In genomic region chr1:89736937-89737733, GRCh38 we compare ENCODE assay signal across 19 cellular contexts.
DNase-seq lines count a peak whose midpoint lies in the region; ATAC-seq and TF ChIP-seq lines count a peak whose summit lies in the region.
"Had no signal": no experiment of that assay in that cellular context is flagged by ENCODE, and none has a peak within 500 bp of the region (broad histone marks: within the 10 kb centered on the region; RNA-seq: fewer than 3 reads in every experiment).

No MANE protein-coding gene starts in this region.

- peak overlapping the region; percentile 25 for H2BK5ac ChIP-seq in IMR-90 (ENCODE audit: low read depth, low read length, poor library complexity, severe bottlenecking)

- H3K36me3 ChIP-seq in IMR-90 (ENCODE audit: control insufficient read depth, insufficient read depth, low read length) (no peaks in the 10 kb centered on the region), endodermal cell (ENCODE audit: control insufficient read depth, insufficient read depth, low read length) (no peaks in the 10 kb centered on the region)

- intact Hi-C loops in IMR-90 (cut with micrococcal nuclease), result no loop called here

- H3K9me3 ChIP-seq in IMR-90 (ENCODE audit: control insufficient read depth, insufficient read depth, low read length), result no peaks in the 10 kb centered on the region
- no peaks in the 10 kb centered on the region for H3K9me3 ChIP-seq in endodermal cell (ENCODE audit: control insufficient read depth, low read length)
- H3K9me3 ChIP-seq: Caco-2 had no signal

- H3K23ac ChIP-seq in IMR-90 (ENCODE audit: low read depth, low read length), result no peak overlapping the region

- no peak overlapping the region for H2AFZ ChIP-seq in IMR-90 (replicated peaks; ENCODE audit: low read length, poor library complexity)
- H2AFZ ChIP-seq: GM23338 had no signal

- H3K9me1 ChIP-seq in IMR-90 (ENCODE audit: insufficient read depth, low read length), result peaks cover 16% of the 10 kb centered on the region

- H3K4ac ChIP-seq in IMR-90 (ENCODE audit: low read depth, low read length), result no peak overlapping the region

- no peak overlapping the region for H4K91ac ChIP-seq in IMR-90 (ENCODE audit: insufficient read depth, low read depth, low read length)

- POLR2A ChIA-PET in IMR-90 (lab: Charles Lee; ENCODE audit: unreplicated experiment), result no interaction called here

- no peaks in the 10 kb centered on the region; a peak in 1 of 4 replicates for H3K79me1 ChIP-seq in IMR-90 (ENCODE audit: low read depth in 1 of 2, low read length in 2 of 2)

- H2BK15ac ChIP-seq in IMR-90 (ENCODE audit: low read depth, low read length), result peak overlapping the region; percentile 76; the same call in 2 of the 3 replicates

- no peaks in the 10 kb centered on the region for H4K20me1 ChIP-seq in IMR-90 (ENCODE audit: insufficient read depth, low read length)

- no peak overlapping the region for H3K4me3 Mint-ChIP-seq in activated T-helper 17 cell treated with anti-CD3 and anti-CD28 coated beads, Interleukin-2, amount 50 U/mL, for 72 hours
- H3K4me3 Mint-ChIP-seq in endodermal cell, result no peak overlapping the region
- H3K4me3 Mint-ChIP-seq in immature natural killer cell, result no peak overlapping the region
- H3K4me3 Mint-ChIP-seq: GM23338 had no signal

- no peaks in the 10 kb centered on the region for H3K27me3 ChIP-seq in IMR-90 (ENCODE audit: control insufficient read depth, insufficient read depth, low read length)
- no peaks in the 10 kb centered on the region for H3K27me3 ChIP-seq in endodermal cell (ENCODE audit: control insufficient read depth, insufficient read depth, low read length, poor library complexity, severe bottlenecking)

- DNase-seq in ELR (ENCODE audit: low read depth) (peak; percentile 75), IMR-90 (peak; percentile 74), iris pigment epithelial cell (ENCODE audit: low read depth) (peak; percentile 47), endodermal cell (no peak), SIG-M5 treated with dmso at 0.1 percent for 504 hours (lab: John Stamatoyannopoulos, UW; ENCODE audit: unreplicated experiment) (no peak), immature natural killer cell (no peak)
- DNase-seq: ACHN; AML-193; Caco-2; KBM-7; NCI-H1436 treated with DMSO at 0.1 percent for 48 hours; NCI-H2081 treated with DMSO at 0.1 percent for 48 hours; NCI-H226; NCI-H69; NK-92 treated with Interleukin-12 subunit alpha and Interleukin-12 subunit beta, amount 100 ng/mL, for 24 hours had no signal

- H2AK5ac ChIP-seq in IMR-90 (ENCODE audit: low read depth, low read length), result peak overlapping the region; percentile 68

- H4K5ac ChIP-seq in IMR-90 (ENCODE audit: low read depth, low read length), result no peak overlapping the region

- TF ChIP-seq RAD21 in IMR-90 (IDR thresholded peaks at IDR 0.05; ENCODE audit: low read length), result no peak

- H3K27ac Mint-ChIP-seq in activated T-helper 17 cell treated with anti-CD3 and anti-CD28 coated beads, Interleukin-2, amount 50 U/mL, for 72 hours, result peak overlapping the region; percentile 86
- H3K27ac Mint-ChIP-seq in endodermal cell (no peak overlapping the region), immature natural killer cell (peak overlapping the region in 1 of 6 donors; percentile 18)
- H3K27ac Mint-ChIP-seq: GM23338 had no signal

- peaks cover 17% of the 10 kb centered on the region for H3K4me1 ChIP-seq in IMR-90 (ENCODE audit: control insufficient read depth, insufficient read depth, low read length)
- H3K4me1 ChIP-seq in endodermal cell (ENCODE audit: control insufficient read depth, insufficient read depth, low read length), result no peaks in the 10 kb centered on the region
- H3K4me1 ChIP-seq: Caco-2 had no signal

- H3K4me1 Mint-ChIP-seq in activated T-helper 17 cell treated with anti-CD3 and anti-CD28 coated beads, Interleukin-2, amount 50 U/mL, for 72 hours, result peaks cover 46% of the 10 kb centered on the region
- H3K4me1 Mint-ChIP-seq in endodermal cell, result no peaks in the 10 kb centered on the region
- H3K4me1 Mint-ChIP-seq in immature natural killer cell, result peaks cover 36 to 50% of the 10 kb centered on the region in 2 donors

- CTCF ChIA-PET in IMR-90 (lab: Yijun Ruan, JAX), result no interaction called here

- H3K4me2 ChIP-seq in IMR-90 (ENCODE audit: low read depth, low read length), result no peak overlapping the region
- H3K4me2 ChIP-seq: GM23338 had no signal

- TF ChIP-seq CTCF in IMR-90 (conservative IDR thresholded peaks at IDR 0.05; ENCODE audit: low read depth, low read length) (no peak), endodermal cell (conservative IDR thresholded peaks at IDR 0.05) (no peak)

- ATAC-seq in IMR-90 (ENCODE audit: low read depth) (peak; percentile 76), HG03025 (IDR thresholded peaks at IDR 0.05; ENCODE audit: low FRiP score, unreplicated experiment) (no peak)
- no peak for ATAC-seq in activated T-helper 17 cell treated with anti-CD3 and anti-CD28 coated beads, Interleukin-2, amount 50 U/mL, for 72 hours (replicated peaks)
- ATAC-seq: GM23338 had no signal

- peak overlapping the region; percentile 50; the same call in 1 of the 2 replicates for H2BK120ac ChIP-seq in IMR-90 (ENCODE audit: low read depth, low read length)

- H4K8ac ChIP-seq in IMR-90 (ENCODE audit: low read depth in 2 of 2, low read length in 2 of 2), result no peak overlapping the region

- 100% methylated on average over 2 of the region's 5 CpGs; no CpG with 5 or more reads in 1 of the 2 experiments for WGBS in IMR-90 (ENCODE audit: extremely low coverage in 2 of 2, insufficient read length in 1 of 2), 2 experiments
- 90 to 93% methylated on average over 4 to 5 of the region's 5 CpGs for WGBS in endodermal cell (ENCODE audit: insufficient coverage in 1 of 2, insufficient read length in 1 of 2), 2 experiments

- H3K56ac ChIP-seq in IMR-90 (ENCODE audit: extremely low read depth, insufficient read depth, low read length), result no peak overlapping the region

- in situ Hi-C loops in IMR-90 (cut with MboI; ENCODE audit: low sequenced_read_pairs), result no loop called here

- H3K14ac ChIP-seq in IMR-90 (replicated peaks; ENCODE audit: low read depth, low read length), result peak overlapping the region; percentile 48

- H3K18ac ChIP-seq in IMR-90 (ENCODE audit: low read depth, low read length), result no peak overlapping the region

- peaks cover 3% of the 10 kb centered on the region for H3K9me3 Mint-ChIP-seq in activated T-helper 17 cell treated with anti-CD3 and anti-CD28 coated beads, Interleukin-2, amount 50 U/mL, for 72 hours
- H3K9me3 Mint-ChIP-seq in endodermal cell (no peaks in the 10 kb centered on the region), immature natural killer cell (no peaks in the 10 kb centered on the region)
- H3K9me3 Mint-ChIP-seq: GM23338 had no signal

- dilution Hi-C loops in IMR-90 (cut with HindIII; ENCODE audit: low sequenced_read_pairs, unreplicated experiment), result no loop called here

- no peaks in the 10 kb centered on the region for H3K27me3 Mint-ChIP-seq in activated T-helper 17 cell treated with anti-CD3 and anti-CD28 coated beads, Interleukin-2, amount 50 U/mL, for 72 hours
- H3K27me3 Mint-ChIP-seq in endodermal cell (ENCODE audit: insufficient read depth) (no peaks in the 10 kb centered on the region), immature natural killer cell (ENCODE audit: low read depth in 3 of 3) (peaks cover 0 to 3% (median 1%) of the 10 kb centered on the region in 3 donors)

- no peaks in the 10 kb centered on the region for H3K36me3 Mint-ChIP-seq in activated T-helper 17 cell treated with anti-CD3 and anti-CD28 coated beads, Interleukin-2, amount 50 U/mL, for 72 hours (ENCODE audit: low read depth)
- H3K36me3 Mint-ChIP-seq in endodermal cell (ENCODE audit: low read depth), result no peaks in the 10 kb centered on the region
- H3K36me3 Mint-ChIP-seq in immature natural killer cell, result peaks cover 0 to 3% (median 0%) of the 10 kb centered on the region in 3 donors

- no peak overlapping the region; the same call in 1 of the 2 replicates for H2BK20ac ChIP-seq in IMR-90 (ENCODE audit: low read depth, low read length)

- no peak overlapping the region for H2AK9ac ChIP-seq in IMR-90 (replicated peaks; ENCODE audit: low read depth, low read length, poor library complexity)

- H3K27ac ChIP-seq in IMR-90 (ENCODE audit: insufficient read depth, low read length), result no peak overlapping the region
- H3K27ac ChIP-seq in endodermal cell (ENCODE audit: low read depth, low read length), result no peak overlapping the region
- H3K27ac ChIP-seq: RWPE1 had no signal

- H3K4me3 ChIP-seq in IMR-90 (ENCODE audit: insufficient read depth, low read depth, low read length) (no peak overlapping the region), endodermal cell (ENCODE audit: low read length) (no peak overlapping the region)
- H3K4me3 ChIP-seq: GM23338 had no signal

- BruUV-seq in IMR-90 (replicated peaks; lab: Mats Ljungman, UMichigan), result no TSS peak

- TF ChIP-seq POLR2A in IMR-90 (IDR thresholded peaks at IDR 0.05; ENCODE audit: low read depth, low read length), result no peak

- H3K9ac ChIP-seq in IMR-90 (ENCODE audit: low read depth, low read length) (no peak overlapping the region), endodermal cell (ENCODE audit: extremely low read depth, low read length, poor library complexity, severe bottlenecking) (no peak overlapping the region)

TF ChIP-seq in IMR-90, 13 proteins besides CTCF, POLR2A, EP300 and RAD21:
- TF ChIP-seq MAFK (IDR thresholded peaks at IDR 0.05; ENCODE audit: low read depth, low read length) (no peak), FOS (IDR thresholded peaks at IDR 0.05; ENCODE audit: low read depth, low read length) (peak; percentile 53), CEBPB (IDR thresholded peaks at IDR 0.05; ENCODE audit: low read depth, low read length) (0 out of 2 replicates have a peak, but pooled peaks have one; percentile 20), MXI1 (IDR thresholded peaks at IDR 0.05; ENCODE audit: borderline replicate concordance, low read depth, low read length) (no peak)

Comparison
In these comparisons a context has a peak if more than half of its experiments do, and no peak if none do; other contexts are left out.
1. DNase-seq: peak in ELR (single experiment), IMR-90 (single experiment) and iris pigment epithelial cell (single experiment); none in endodermal cell (single experiment), SIG-M5 treated with dmso at 0.1 percent for 504 hours (single experiment) and immature natural killer cell (0 of 3).